Comparison of ENCODE assay signal across 9 cellular contexts in genomic region chr22:30312053-30312452, GRCh38. TPM values are rescaled to one million over a fixed set of nuclear protein-coding genes. Genes with fewer than 3 reads are reported as not detected.
DNase-seq lines count a peak whose midpoint lies in the region; ATAC-seq and TF ChIP-seq lines count a peak whose summit lies in the region.
"Had no signal": no experiment of that assay in that cellular context is flagged by ENCODE, and none has a peak within 500 bp of the region (broad histone marks: within the 10 kb centered on the region; RNA-seq: fewer than 3 reads in every experiment).

No MANE protein-coding gene starts in this region.

- H3K9me3 Mint-ChIP-seq in activated CD8-positive, alpha-beta memory T cell treated with anti-CD3 and anti-CD28 coated beads, Interleukin-2, amount 10 ng/mL, durations not matched to agents 7 days and 5 days (ENCODE audit: low read depth), result no peaks in the 10 kb centered on the region
- no peaks in the 10 kb centered on the region for H3K9me3 Mint-ChIP-seq in activated T-helper 1 cell treated with anti-CD3 and anti-CD28 coated beads, Interleukin-12 subunit alpha, Interleukin-12 subunit beta, Interleukin-2, Interleukin-4 antibody, amounts not matched to agents 30 ng/mL and 10 ng/mL and 1 ng/mL, durations not matched to agents 14 hours and 24 hours and 36 hours
- H3K9me3 Mint-ChIP-seq in immature natural killer cell, result no peaks in the 10 kb centered on the region

- no peaks in the 10 kb centered on the region for H3K9me3 ChIP-seq in thoracic aorta

- H3K4me1 ChIP-seq in thoracic aorta (ENCODE audit: control insufficient read depth in 1 of 2, low read depth in 2 of 2), result peaks cover 56 to 88% of the 10 kb centered on the region in 2 donors

- H3K4me3 ChIP-seq in thoracic aorta, result no peak overlapping the region

- peak overlapping the region; percentile 63 for H3K27ac Mint-ChIP-seq in activated CD8-positive, alpha-beta memory T cell treated with anti-CD3 and anti-CD28 coated beads, Interleukin-2, amount 10 ng/mL, durations not matched to agents 7 days and 5 days
- peak overlapping the region; percentile 74 for H3K27ac Mint-ChIP-seq in activated T-helper 1 cell treated with anti-CD3 and anti-CD28 coated beads, Interleukin-12 subunit alpha, Interleukin-12 subunit beta, Interleukin-2, Interleukin-4 antibody, amounts not matched to agents 30 ng/mL and 10 ng/mL and 1 ng/mL, durations not matched to agents 14 hours and 24 hours and 36 hours
- H3K27ac Mint-ChIP-seq in immature natural killer cell, result peak overlapping the region in 5 of 6 donors; percentile 16 to 97 (median 54)

- CTCF ChIA-PET in activated CD8-positive, alpha-beta memory T cell treated with anti-CD3 and anti-CD28 coated beads, Interleukin-2, amount 10 ng/mL, durations not matched to agents 7 days and 5 days (lab: Charles Lee), result interaction anchor here (1.4 to 4.0 kb wide), 3 partner anchors 10 to 24 kb away, joined by 4 to 37 read pairs (median 4); partner anchors contain the start of gene TBC1D10A

- no peaks in the 10 kb centered on the region for H3K27me3 ChIP-seq in thoracic aorta (replicated peaks; ENCODE audit: insufficient read depth)

- no peaks in the 10 kb centered on the region for H3K36me3 ChIP-seq in thoracic aorta

- peaks cover 15% of the 10 kb centered on the region for H3K36me3 Mint-ChIP-seq in activated CD8-positive, alpha-beta memory T cell treated with anti-CD3 and anti-CD28 coated beads, Interleukin-2, amount 10 ng/mL, durations not matched to agents 7 days and 5 days
- H3K36me3 Mint-ChIP-seq in activated T-helper 1 cell treated with anti-CD3 and anti-CD28 coated beads, Interleukin-12 subunit alpha, Interleukin-12 subunit beta, Interleukin-2, Interleukin-4 antibody, amounts not matched to agents 30 ng/mL and 10 ng/mL and 1 ng/mL, durations not matched to agents 14 hours and 24 hours and 36 hours (ENCODE audit: low read depth), result peaks cover 12% of the 10 kb centered on the region
- peaks cover 0 to 4% (median 0%) of the 10 kb centered on the region in 3 donors for H3K36me3 Mint-ChIP-seq in immature natural killer cell

- ATAC-seq in activated CD8-positive, alpha-beta memory T cell treated with anti-CD3 and anti-CD28 coated beads, Interleukin-2, amount 10 ng/mL, durations not matched to agents 7 days and 5 days, result no peak
- ATAC-seq in thoracic aorta (ENCODE audit: insufficient number of reproducible peaks, low FRiP score, low read depth) (no peak), HG02981 (IDR thresholded peaks at IDR 0.05; ENCODE audit: unreplicated experiment) (no peak)

- no peaks in the 10 kb centered on the region for H3K27me3 Mint-ChIP-seq in activated CD8-positive, alpha-beta memory T cell treated with anti-CD3 and anti-CD28 coated beads, Interleukin-2, amount 10 ng/mL, durations not matched to agents 7 days and 5 days
- no peaks in the 10 kb centered on the region for H3K27me3 Mint-ChIP-seq in activated T-helper 1 cell treated with anti-CD3 and anti-CD28 coated beads, Interleukin-12 subunit alpha, Interleukin-12 subunit beta, Interleukin-2, Interleukin-4 antibody, amounts not matched to agents 30 ng/mL and 10 ng/mL and 1 ng/mL, durations not matched to agents 14 hours and 24 hours and 36 hours (ENCODE audit: insufficient read depth)
- H3K27me3 Mint-ChIP-seq in immature natural killer cell (ENCODE audit: low read depth in 3 of 3), result peaks cover 0 to 2% (median 0%) of the 10 kb centered on the region in 3 donors

- no peak for TF ChIP-seq CTCF in thoracic aorta (IDR thresholded peaks at IDR 0.05)

- intact Hi-C loops in activated T-helper 1 cell treated with anti-CD3 and anti-CD28 coated beads, Interleukin-12 subunit alpha, Interleukin-12 subunit beta, Interleukin-2, Interleukin-4 antibody, amounts not matched to agents 30 ng/mL and 10 ng/mL and 1 ng/mL, durations not matched to agents 14 hours and 24 hours and 36 hours (cut with micrococcal nuclease), result no loop called here

- DNase-seq in activated CD8-positive, alpha-beta memory T cell treated with anti-CD3 and anti-CD28 coated beads, Interleukin-2, amount 10 ng/mL, durations not matched to agents 7 days and 5 days, result no peak
- DNase-seq in activated CD8-positive, alpha-beta memory T cell treated with anti-CD3 and anti-CD28 coated beads, Interleukin-2, amount 50 U/mL, for 48 hours, result no peak
- DNase-seq in activated T-helper 1 cell treated with anti-CD3 and anti-CD28 coated beads, Interleukin-12 subunit alpha, Interleukin-12 subunit beta, Interleukin-2, Interleukin-4 antibody, amounts not matched to agents 30 ng/mL and 10 ng/mL and 1 ng/mL, durations not matched to agents 14 hours and 24 hours and 36 hours (ENCODE audit: low spot score), result no peak
- DNase-seq in immature natural killer cell, result no peak
- no peak for DNase-seq in thoracic aorta (ENCODE audit: low spot score)
- no peak for DNase-seq in NCI-H2171 treated with DMSO at 0.1 percent for 48 hours (lab: John Stamatoyannopoulos, UW)
- no peak for DNase-seq in NCI-H2171 (lab: John Stamatoyannopoulos, UW)
- DNase-seq: NCI-H774 had no signal

- peak overlapping the region; percentile 81 to 88 for H3K27ac ChIP-seq in thoracic aorta

- no peak overlapping the region for H3K4me3 Mint-ChIP-seq in activated CD8-positive, alpha-beta memory T cell treated with anti-CD3 and anti-CD28 coated beads, Interleukin-2, amount 10 ng/mL, durations not matched to agents 7 days and 5 days
- peak overlapping the region; percentile 25 for H3K4me3 Mint-ChIP-seq in activated T-helper 1 cell treated with anti-CD3 and anti-CD28 coated beads, Interleukin-12 subunit alpha, Interleukin-12 subunit beta, Interleukin-2, Interleukin-4 antibody, amounts not matched to agents 30 ng/mL and 10 ng/mL and 1 ng/mL, durations not matched to agents 14 hours and 24 hours and 36 hours
- no peak overlapping the region for H3K4me3 Mint-ChIP-seq in immature natural killer cell

- peaks cover 91% of the 10 kb centered on the region for H3K4me1 Mint-ChIP-seq in activated CD8-positive, alpha-beta memory T cell treated with anti-CD3 and anti-CD28 coated beads, Interleukin-2, amount 10 ng/mL, durations not matched to agents 7 days and 5 days
- H3K4me1 Mint-ChIP-seq in activated T-helper 1 cell treated with anti-CD3 and anti-CD28 coated beads, Interleukin-12 subunit alpha, Interleukin-12 subunit beta, Interleukin-2, Interleukin-4 antibody, amounts not matched to agents 30 ng/mL and 10 ng/mL and 1 ng/mL, durations not matched to agents 14 hours and 24 hours and 36 hours (ENCODE audit: low read depth), result peaks cover 88% of the 10 kb centered on the region
- H3K4me1 Mint-ChIP-seq in immature natural killer cell, result peaks cover 93 to 94% of the 10 kb centered on the region in 2 donors

RNA-seq across cellular contexts. Expression of gene TBC1D10A, which starts 14.7 kb away (rescaled TPM):
- 10 to 100 TPM; 32.2 to 48.1 TPM for total RNA-seq in activated CD8-positive, alpha-beta memory T cell treated with anti-CD3 and anti-CD28 coated beads, Interleukin-2, amount 10 ng/mL, durations not matched to agents 7 days and 5 days
- 17.3 and 24.9 TPM in 2 replicates for total RNA-seq in activated T-helper 1 cell treated with anti-CD3 and anti-CD28 coated beads, Interleukin-12 subunit alpha, Interleukin-12 subunit beta, Interleukin-2, Interleukin-4 antibody, amounts not matched to agents 30 ng/mL and 10 ng/mL and 1 ng/mL, durations not matched to agents 14 hours and 24 hours and 36 hours
- 10 to 100 TPM; 46.2 to 59.9 (median 49.2) TPM for polyA plus RNA-seq in immature natural killer cell
- 10 to 100 TPM; 31.5 to 54.2 TPM for total RNA-seq in thoracic aorta

RNA-seq across cellular contexts. Expression of gene CASTOR1, which starts 22.7 kb away (rescaled TPM):
- 10 to 100 TPM in 1 of 2 experiments, 1 to 10 TPM in 1; 8.7 to 10.2 TPM for total RNA-seq in activated CD8-positive, alpha-beta memory T cell treated with anti-CD3 and anti-CD28 coated beads, Interleukin-2, amount 10 ng/mL, durations not matched to agents 7 days and 5 days
- 5.6 and 8.8 TPM in 2 replicates for total RNA-seq in activated T-helper 1 cell treated with anti-CD3 and anti-CD28 coated beads, Interleukin-12 subunit alpha, Interleukin-12 subunit beta, Interleukin-2, Interleukin-4 antibody, amounts not matched to agents 30 ng/mL and 10 ng/mL and 1 ng/mL, durations not matched to agents 14 hours and 24 hours and 36 hours
- 10 to 100 TPM in 2 of 3 donors, 1 to 10 TPM in 1; 9.3 to 16.9 (median 11.8) TPM for polyA plus RNA-seq in immature natural killer cell
- total RNA-seq in thoracic aorta, result 10 to 100 TPM in 1 of 2 donors, 1 to 10 TPM in 1; 7.5 to 22.6 TPM

RNA-seq across cellular contexts. Expression of gene SF3A1, which starts 44.6 kb away (rescaled TPM):
- 100 to 1,000 TPM; 214 to 267 TPM for total RNA-seq in activated CD8-positive, alpha-beta memory T cell treated with anti-CD3 and anti-CD28 coated beads, Interleukin-2, amount 10 ng/mL, durations not matched to agents 7 days and 5 days
- 308 and 310 TPM in 2 replicates for total RNA-seq in activated T-helper 1 cell treated with anti-CD3 and anti-CD28 coated beads, Interleukin-12 subunit alpha, Interleukin-12 subunit beta, Interleukin-2, Interleukin-4 antibody, amounts not matched to agents 30 ng/mL and 10 ng/mL and 1 ng/mL, durations not matched to agents 14 hours and 24 hours and 36 hours
- polyA plus RNA-seq in immature natural killer cell, result 100 to 1,000 TPM in 1 of 3 donors, 10 to 100 TPM in 2; 35.5 to 133 (median 69.6) TPM
- 10 to 100 TPM; 56.7 to 77.0 TPM for total RNA-seq in thoracic aorta

RNA-seq across cellular contexts. Expression of gene CCDC157, which starts 44.8 kb away (rescaled TPM):
- 1 to 10 TPM; 4.9 to 6.2 TPM for total RNA-seq in activated CD8-positive, alpha-beta memory T cell treated with anti-CD3 and anti-CD28 coated beads, Interleukin-2, amount 10 ng/mL, durations not matched to agents 7 days and 5 days
- 2.4 and 3.0 TPM in 2 replicates for total RNA-seq in activated T-helper 1 cell treated with anti-CD3 and anti-CD28 coated beads, Interleukin-12 subunit alpha, Interleukin-12 subunit beta, Interleukin-2, Interleukin-4 antibody, amounts not matched to agents 30 ng/mL and 10 ng/mL and 1 ng/mL, durations not matched to agents 14 hours and 24 hours and 36 hours
- 1 to 10 TPM; 1.4 to 3.5 (median 1.9) TPM for polyA plus RNA-seq in immature natural killer cell
- total RNA-seq in thoracic aorta, result 1 to 10 TPM in 1 of 2 donors, under 1 TPM in 1; 0.27 to 2.9 TPM

RNA-seq across cellular contexts. Expression of gene OSM, which starts 45.4 kb away (rescaled TPM):
- 100 to 1,000 TPM; 122 to 141 TPM for total RNA-seq in activated CD8-positive, alpha-beta memory T cell treated with anti-CD3 and anti-CD28 coated beads, Interleukin-2, amount 10 ng/mL, durations not matched to agents 7 days and 5 days
- 76.7 and 78.3 TPM in 2 replicates for total RNA-seq in activated T-helper 1 cell treated with anti-CD3 and anti-CD28 coated beads, Interleukin-12 subunit alpha, Interleukin-12 subunit beta, Interleukin-2, Interleukin-4 antibody, amounts not matched to agents 30 ng/mL and 10 ng/mL and 1 ng/mL, durations not matched to agents 14 hours and 24 hours and 36 hours
- polyA plus RNA-seq in immature natural killer cell, result 10 to 100 TPM in 2 of 3 donors, 1 to 10 TPM in 1; 7.5 to 22.3 (median 16.6) TPM
- 10 to 100 TPM in 1 of 2 donors, 1 to 10 TPM in 1; 3.5 to 27.1 TPM for total RNA-seq in thoracic aorta
